15 cellular contexts compared by ENCODE assay signal in the genomic region with DNA sequence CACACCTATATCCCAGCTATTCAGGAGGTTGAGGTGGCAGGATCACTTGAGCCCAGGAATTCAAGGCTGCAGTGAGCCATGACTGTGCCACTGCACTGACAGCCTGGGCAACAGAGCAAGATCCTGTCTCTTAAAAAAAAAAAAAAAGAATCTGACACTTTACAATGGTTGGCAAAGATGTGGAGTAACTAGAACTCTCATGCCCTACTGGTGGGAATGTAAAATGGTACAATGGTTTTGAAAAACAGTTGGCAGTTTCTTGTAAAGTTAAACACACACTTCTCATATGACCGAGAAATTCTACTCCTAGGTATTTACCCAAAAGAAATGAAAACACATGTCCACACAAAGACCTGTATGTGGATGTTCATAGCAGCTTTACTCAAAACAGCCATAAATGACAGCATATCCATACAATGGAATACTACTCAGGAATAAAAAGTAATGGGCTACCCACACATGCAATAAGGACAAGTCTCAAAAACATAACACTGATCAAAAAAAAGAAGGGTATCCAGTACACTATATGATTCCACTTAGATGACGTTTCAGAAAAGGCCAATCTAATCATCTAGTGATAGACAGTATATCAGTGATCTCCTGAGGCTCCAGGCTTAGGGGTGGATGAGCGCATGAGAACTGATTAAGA. TPM values are rescaled to one million over a fixed set of nuclear protein-coding genes. Genes with fewer than 3 reads are reported as not detected.
DNase-seq lines count a peak whose midpoint lies in the region; ATAC-seq and TF ChIP-seq lines count a peak whose summit lies in the region.
"Had no signal": no experiment of that assay in that cellular context is flagged by ENCODE, and none has a peak within 500 bp of the region (broad histone marks: within the 10 kb centered on the region; RNA-seq: fewer than 3 reads in every experiment).

No MANE protein-coding gene starts in this region.

- H3K27ac ChIP-seq in ACC112 (ENCODE audit: low read depth, low read length) = peak overlapping the region; percentile 96
- H3K27ac ChIP-seq: C4-2B, SK-N-MC, thoracic aorta had no signal

- no peak overlapping the region for H3K4me3 ChIP-seq in ACC112 (ENCODE audit: low read depth, low read length)
- H3K4me3 ChIP-seq in fibroblast of pulmonary artery (replicated peaks; ENCODE audit: low read depth, low read length) = no peak overlapping the region
- H3K4me3 ChIP-seq: SK-N-MC, thoracic aorta had no signal

- H3K27ac Mint-ChIP-seq in activated CD4-positive, alpha-beta memory T cell treated with anti-CD3 and anti-CD28 coated beads, Interleukin-2, amount 10 ng/mL, durations not matched to agents 7 days and 5 days = peak overlapping the region; percentile 35
- H3K27ac Mint-ChIP-seq: activated naive CD4-positive, alpha-beta T cell treated with anti-CD3 and anti-CD28 coated beads for 36 hours had no signal

- H3K4me1 ChIP-seq in ACC112 (ENCODE audit: control insufficient read depth, insufficient read depth, low read length, unreplicated experiment) = peaks cover 23% of the 10 kb centered on the region

- CTCF ChIA-PET in activated CD4-positive, alpha-beta memory T cell treated with anti-CD3 and anti-CD28 coated beads, Interleukin-2, amount 10 ng/mL, durations not matched to agents 7 days and 5 days (lab: Charles Lee) = no interaction called here

- H3K79me2 ChIP-seq in ACC112 (ENCODE audit: control insufficient read depth, insufficient read depth, low read length, unreplicated experiment) = peaks cover 6% of the 10 kb centered on the region

- peak; percentile 21 for TF ChIP-seq CTCF in fibroblast of pulmonary artery (IDR thresholded peaks at IDR 0.05; ENCODE audit: low read length, missing control alignments)

- in situ Hi-C loops in G401 (cut with HindIII; ENCODE audit: low sequenced_read_pairs) = no loop called here

- ATAC-seq in HG03571 (IDR thresholded peaks at IDR 0.05; ENCODE audit: unreplicated experiment) = no peak
- ATAC-seq: left cardiac atrium had no signal

- H3K9me3 Mint-ChIP-seq in activated CD4-positive, alpha-beta memory T cell treated with anti-CD3 and anti-CD28 coated beads, Interleukin-2, amount 10 ng/mL, durations not matched to agents 7 days and 5 days = no peaks in the 10 kb centered on the region
- H3K9me3 Mint-ChIP-seq: activated naive CD4-positive, alpha-beta T cell treated with anti-CD3 and anti-CD28 coated beads for 36 hours; central memory CD8-positive, alpha-beta T cell had no signal

- no peaks in the 10 kb centered on the region for H3K36me3 ChIP-seq in ACC112 (ENCODE audit: insufficient read depth, low read length)
- H3K36me3 ChIP-seq: thoracic aorta had no signal

- H3K27me3 Mint-ChIP-seq in activated CD4-positive, alpha-beta memory T cell treated with anti-CD3 and anti-CD28 coated beads, Interleukin-2, amount 10 ng/mL, durations not matched to agents 7 days and 5 days = no peaks in the 10 kb centered on the region
- H3K27me3 Mint-ChIP-seq: central memory CD8-positive, alpha-beta T cell had no signal

- H3K4me3 Mint-ChIP-seq in activated CD4-positive, alpha-beta memory T cell treated with anti-CD3 and anti-CD28 coated beads, Interleukin-2, amount 10 ng/mL, durations not matched to agents 7 days and 5 days = no peak overlapping the region
- H3K4me3 Mint-ChIP-seq: activated naive CD4-positive, alpha-beta T cell treated with anti-CD3 and anti-CD28 coated beads for 36 hours; central memory CD8-positive, alpha-beta T cell had no signal

- POLR2A ChIA-PET in activated CD4-positive, alpha-beta memory T cell treated with anti-CD3 and anti-CD28 coated beads, Interleukin-2, amount 10 ng/mL, durations not matched to agents 7 days and 5 days (lab: Charles Lee) = no interaction called here

- DNase-seq in H4 (ENCODE audit: low spot score) (peak; percentile 73), fibroblast of pulmonary artery (ENCODE audit: low read depth) (peak; percentile 47), SKM-1 treated with dmso at 0.1 percent for 144 hours (lab: John Stamatoyannopoulos, UW; ENCODE audit: unreplicated experiment) (no peak), G401 (ENCODE audit: low spot score) (no peak), ecto neural progenitor cell (ENCODE audit: low spot score) (no peak)
- no peak for DNase-seq in activated CD4-positive, alpha-beta memory T cell treated with anti-CD3 and anti-CD28 coated beads, Interleukin-2, amount 10 ng/mL, durations not matched to agents 7 days and 5 days
- DNase-seq: activated naive CD4-positive, alpha-beta T cell treated with anti-CD3 and anti-CD28 coated beads for 36 hours; left cardiac atrium; NCI-H1092 treated with DMSO at 0.1 percent for 48 hours had no signal

- peaks cover 29% of the 10 kb centered on the region for H3K4me1 Mint-ChIP-seq in activated CD4-positive, alpha-beta memory T cell treated with anti-CD3 and anti-CD28 coated beads, Interleukin-2, amount 10 ng/mL, durations not matched to agents 7 days and 5 days

- H3K36me3 Mint-ChIP-seq in activated CD4-positive, alpha-beta memory T cell treated with anti-CD3 and anti-CD28 coated beads, Interleukin-2, amount 10 ng/mL, durations not matched to agents 7 days and 5 days (ENCODE audit: low read depth) = peaks cover 7% of the 10 kb centered on the region

- H3K27me3 ChIP-seq in ACC112 (ENCODE audit: insufficient read depth, low read length) = no peaks in the 10 kb centered on the region

- no peak overlapping the region for H2AFZ ChIP-seq in ACC112 (ENCODE audit: low read length, unreplicated experiment)

RNA-seq across cellular contexts. Expression of a gene that starts 58.1 kb away (rescaled TPM):
- total RNA-seq in H4 (2014; rRNA removed; shearing (Covaris generic)) = 26.0 and 31.7 TPM in 2 replicates
- total RNA-seq in activated CD4-positive, alpha-beta memory T cell treated with anti-CD3 and anti-CD28 coated beads, Interleukin-2, amount 10 ng/mL, durations not matched to agents 7 days and 5 days = 10 to 100 TPM; 13.3 to 13.9 TPM
- 6.0 and 18.9 TPM in 2 replicates for total RNA-seq in G401 (2014; rRNA removed; shearing (Covaris generic))

Comparison
In these comparisons a context has a peak if more than half of its experiments do, and no peak if none do; other contexts are left out.
1. DNase-seq: peak in H4 (single experiment) and fibroblast of pulmonary artery (single experiment); none in activated CD4-positive, alpha-beta memory T cell treated with anti-CD3 and anti-CD28 coated beads, Interleukin-2, amount 10 ng/mL, durations not matched to agents 7 days and 5 days (single experiment), SKM-1 treated with dmso at 0.1 percent for 144 hours (single experiment), G401 (single experiment) and ecto neural progenitor cell (single experiment).